In genomic region chr16:15961557-15962205, GRCh38 we compare ENCODE assay signal across 9 cellular contexts. TPM values are rescaled to one million over a fixed set of nuclear protein-coding genes. Genes with fewer than 3 reads are reported as not detected.
DNase-seq lines count a peak whose midpoint lies in the region; ATAC-seq lines count a peak whose summit lies in the region.
"Had no signal": no experiment of that assay in that cellular context is flagged by ENCODE, and none has a peak within 500 bp of the region (broad histone marks: within the 10 kb centered on the region; RNA-seq: fewer than 3 reads in every experiment).

No MANE protein-coding gene starts in this region.

- no peak overlapping the region for H2BK5ac ChIP-seq in mesenchymal stem cell (ENCODE audit: low read depth, low read length, poor library complexity, severe bottlenecking)

- no peak overlapping the region for H3K27ac ChIP-seq in mesenchymal stem cell (ENCODE audit: low read length, poor library complexity, severe bottlenecking)
- H3K27ac ChIP-seq: cardiac muscle cell had no signal

- H3K4me1 Mint-ChIP-seq in activated CD8-positive, alpha-beta memory T cell treated with anti-CD3 and anti-CD28 coated beads, Interleukin-2, amount 10 ng/mL, durations not matched to agents 7 days and 5 days, result peaks cover 66% of the 10 kb centered on the region
- peaks cover 58% of the 10 kb centered on the region for H3K4me1 Mint-ChIP-seq in activated T-helper 1 cell treated with anti-CD3 and anti-CD28 coated beads, Interleukin-12 subunit alpha, Interleukin-12 subunit beta, Interleukin-2, Interleukin-4 antibody, amounts not matched to agents 30 ng/mL and 10 ng/mL and 1 ng/mL, durations not matched to agents 14 hours and 24 hours and 36 hours (ENCODE audit: low read depth)
- H3K4me1 Mint-ChIP-seq in stimulated activated naive CD8-positive, alpha-beta T cell treated with anti-CD3 and anti-CD28 coated beads, Interleukin-15, Interleukin-2, amounts not matched to agents 100 ng/mL and 50 ng/mL, for 24 hours (ENCODE audit: low read depth), result peaks cover 89% of the 10 kb centered on the region

- no peaks in the 10 kb centered on the region for H3K9me3 ChIP-seq in mesenchymal stem cell (ENCODE audit: control insufficient read depth, low read length)

- no peak overlapping the region for H2BK15ac ChIP-seq in mesenchymal stem cell (ENCODE audit: low read depth, poor library complexity, severe bottlenecking)

- CTCF ChIA-PET in activated CD8-positive, alpha-beta memory T cell treated with anti-CD3 and anti-CD28 coated beads, Interleukin-2, amount 10 ng/mL, durations not matched to agents 7 days and 5 days (lab: Charles Lee), result no interaction called here

- H3K27me3 ChIP-seq in mesenchymal stem cell (ENCODE audit: control insufficient read depth in 1 of 2, insufficient read depth in 1 of 2, low read length in 2 of 2), result no peaks in the 10 kb centered on the region
- H3K27me3 ChIP-seq: cardiac muscle cell had no signal

- 100% methylated on average over 4 of the region's 4 CpGs for WGBS in mesenchymal stem cell

- H3K18ac ChIP-seq in mesenchymal stem cell (ENCODE audit: low read depth in 1 of 2, low read length in 2 of 2), result no peak overlapping the region

- H3K4me1 ChIP-seq in mesenchymal stem cell (ENCODE audit: control insufficient read depth, insufficient read depth, low read depth, low read length), result peaks cover 12% of the 10 kb centered on the region

- no peak overlapping the region for H3K9ac ChIP-seq in mesenchymal stem cell (ENCODE audit: low read length)

- peak overlapping the region; percentile 99 for H3K27ac Mint-ChIP-seq in activated CD8-positive, alpha-beta memory T cell treated with anti-CD3 and anti-CD28 coated beads, Interleukin-2, amount 10 ng/mL, durations not matched to agents 7 days and 5 days
- peak overlapping the region; percentile 95 for H3K27ac Mint-ChIP-seq in activated T-helper 1 cell treated with anti-CD3 and anti-CD28 coated beads, Interleukin-12 subunit alpha, Interleukin-12 subunit beta, Interleukin-2, Interleukin-4 antibody, amounts not matched to agents 30 ng/mL and 10 ng/mL and 1 ng/mL, durations not matched to agents 14 hours and 24 hours and 36 hours
- H3K27ac Mint-ChIP-seq in stimulated activated naive CD8-positive, alpha-beta T cell treated with anti-CD3 and anti-CD28 coated beads, Interleukin-15, Interleukin-2, amounts not matched to agents 100 ng/mL and 50 ng/mL, for 24 hours, result peak overlapping the region; percentile 98

- H3K14ac ChIP-seq in mesenchymal stem cell (ENCODE audit: low read length in 2 of 2), result no peak overlapping the region

- H2AFZ ChIP-seq in mesenchymal stem cell (ENCODE audit: low read depth, low read length), result no peak overlapping the region

- H3K36me3 Mint-ChIP-seq in activated CD8-positive, alpha-beta memory T cell treated with anti-CD3 and anti-CD28 coated beads, Interleukin-2, amount 10 ng/mL, durations not matched to agents 7 days and 5 days, result peaks cover 42% of the 10 kb centered on the region
- H3K36me3 Mint-ChIP-seq in activated T-helper 1 cell treated with anti-CD3 and anti-CD28 coated beads, Interleukin-12 subunit alpha, Interleukin-12 subunit beta, Interleukin-2, Interleukin-4 antibody, amounts not matched to agents 30 ng/mL and 10 ng/mL and 1 ng/mL, durations not matched to agents 14 hours and 24 hours and 36 hours (ENCODE audit: low read depth), result peaks cover 33% of the 10 kb centered on the region
- peaks cover 40% of the 10 kb centered on the region for H3K36me3 Mint-ChIP-seq in stimulated activated naive CD8-positive, alpha-beta T cell treated with anti-CD3 and anti-CD28 coated beads, Interleukin-15, Interleukin-2, amounts not matched to agents 100 ng/mL and 50 ng/mL, for 24 hours (ENCODE audit: low read depth)

- peaks cover 34% of the 10 kb centered on the region for H3K79me1 ChIP-seq in mesenchymal stem cell (replicated peaks; ENCODE audit: low read length, poor library complexity, severe bottlenecking)

- H2AK5ac ChIP-seq in mesenchymal stem cell (ENCODE audit: low read length, severe bottlenecking), result no peak overlapping the region

- no peak overlapping the region for H3K4me2 ChIP-seq in mesenchymal stem cell (ENCODE audit: low read length, poor library complexity, severe bottlenecking)

- H3K4me3 Mint-ChIP-seq in activated CD8-positive, alpha-beta memory T cell treated with anti-CD3 and anti-CD28 coated beads, Interleukin-2, amount 10 ng/mL, durations not matched to agents 7 days and 5 days, result peak overlapping the region; percentile 83
- H3K4me3 Mint-ChIP-seq in activated T-helper 1 cell treated with anti-CD3 and anti-CD28 coated beads, Interleukin-12 subunit alpha, Interleukin-12 subunit beta, Interleukin-2, Interleukin-4 antibody, amounts not matched to agents 30 ng/mL and 10 ng/mL and 1 ng/mL, durations not matched to agents 14 hours and 24 hours and 36 hours, result peak overlapping the region; percentile 47
- peak overlapping the region; percentile 82 for H3K4me3 Mint-ChIP-seq in stimulated activated naive CD8-positive, alpha-beta T cell treated with anti-CD3 and anti-CD28 coated beads, Interleukin-15, Interleukin-2, amounts not matched to agents 100 ng/mL and 50 ng/mL, for 24 hours

- no peak overlapping the region for H2BK12ac ChIP-seq in mesenchymal stem cell (ENCODE audit: low read length in 2 of 2)

- H4K8ac ChIP-seq in mesenchymal stem cell (ENCODE audit: low read length), result no peak overlapping the region

- peaks cover 0 to 3% of the 10 kb centered on the region in 2 experiments for H3K36me3 ChIP-seq in mesenchymal stem cell (ENCODE audit: control insufficient read depth in 1 of 2, insufficient read depth in 2 of 2, low read depth in 1 of 2, low read length in 2 of 2)
- H3K36me3 ChIP-seq: cardiac muscle cell had no signal

- ATAC-seq in activated CD8-positive, alpha-beta memory T cell treated with anti-CD3 and anti-CD28 coated beads, Interleukin-2, amount 10 ng/mL, durations not matched to agents 7 days and 5 days, result peak; percentile 28
- ATAC-seq in HG02973 (IDR thresholded peaks at IDR 0.05; ENCODE audit: unreplicated experiment), result peak; percentile 26
- no peak for ATAC-seq in GM21367 (IDR thresholded peaks at IDR 0.05; ENCODE audit: unreplicated experiment)

- intact Hi-C loops in activated T-helper 1 cell treated with anti-CD3 and anti-CD28 coated beads, Interleukin-12 subunit alpha, Interleukin-12 subunit beta, Interleukin-2, Interleukin-4 antibody, amounts not matched to agents 30 ng/mL and 10 ng/mL and 1 ng/mL, durations not matched to agents 14 hours and 24 hours and 36 hours (cut with micrococcal nuclease), result loop anchor here (1.0 to 2.0 kb wide), 7 partner anchors 11 to 371 kb away; partner anchors contain the start of gene CEP20

- H3K23ac ChIP-seq in mesenchymal stem cell (ENCODE audit: low read length in 2 of 2), result no peak overlapping the region

- H3K4me3 ChIP-seq in mesenchymal stem cell (ENCODE audit: insufficient read depth in 1 of 2, low read depth in 1 of 2, low read length in 2 of 2), result no peak overlapping the region
- H3K4me3 ChIP-seq: cardiac muscle cell had no signal

- no peak overlapping the region for H2BK120ac ChIP-seq in mesenchymal stem cell (ENCODE audit: low read depth, low read length)

- H4K91ac ChIP-seq in mesenchymal stem cell (ENCODE audit: low read length), result no peak overlapping the region

- no peak for DNase-seq in activated CD8-positive, alpha-beta memory T cell treated with anti-CD3 and anti-CD28 coated beads, Interleukin-2, amount 10 ng/mL, durations not matched to agents 7 days and 5 days
- DNase-seq in activated CD8-positive, alpha-beta memory T cell treated with anti-CD3 and anti-CD28 coated beads, Interleukin-2, amount 50 U/mL, for 4 hours, result no peak
- DNase-seq in activated T-helper 1 cell treated with anti-CD3 and anti-CD28 coated beads, Interleukin-12 subunit alpha, Interleukin-12 subunit beta, Interleukin-2, Interleukin-4 antibody, amounts not matched to agents 30 ng/mL and 10 ng/mL and 1 ng/mL, durations not matched to agents 14 hours and 24 hours and 36 hours (ENCODE audit: low spot score), result no peak
- no peak for DNase-seq in mesenchymal stem cell
- DNase-seq in RKO (ENCODE audit: low spot score), result no peak

- H3K4ac ChIP-seq in mesenchymal stem cell (ENCODE audit: low read depth in 1 of 2, low read length in 2 of 2), result no peak overlapping the region

- H3K9me3 Mint-ChIP-seq in activated CD8-positive, alpha-beta memory T cell treated with anti-CD3 and anti-CD28 coated beads, Interleukin-2, amount 10 ng/mL, durations not matched to agents 7 days and 5 days (ENCODE audit: low read depth), result peaks cover 18% of the 10 kb centered on the region
- H3K9me3 Mint-ChIP-seq in activated T-helper 1 cell treated with anti-CD3 and anti-CD28 coated beads, Interleukin-12 subunit alpha, Interleukin-12 subunit beta, Interleukin-2, Interleukin-4 antibody, amounts not matched to agents 30 ng/mL and 10 ng/mL and 1 ng/mL, durations not matched to agents 14 hours and 24 hours and 36 hours, result peaks cover 23% of the 10 kb centered on the region
- peaks cover 12% of the 10 kb centered on the region for H3K9me3 Mint-ChIP-seq in stimulated activated naive CD8-positive, alpha-beta T cell treated with anti-CD3 and anti-CD28 coated beads, Interleukin-15, Interleukin-2, amounts not matched to agents 100 ng/mL and 50 ng/mL, for 24 hours

- H3K27me3 Mint-ChIP-seq in activated CD8-positive, alpha-beta memory T cell treated with anti-CD3 and anti-CD28 coated beads, Interleukin-2, amount 10 ng/mL, durations not matched to agents 7 days and 5 days, result no peaks in the 10 kb centered on the region
- H3K27me3 Mint-ChIP-seq in activated T-helper 1 cell treated with anti-CD3 and anti-CD28 coated beads, Interleukin-12 subunit alpha, Interleukin-12 subunit beta, Interleukin-2, Interleukin-4 antibody, amounts not matched to agents 30 ng/mL and 10 ng/mL and 1 ng/mL, durations not matched to agents 14 hours and 24 hours and 36 hours (ENCODE audit: insufficient read depth), result no peaks in the 10 kb centered on the region
- no peaks in the 10 kb centered on the region for H3K27me3 Mint-ChIP-seq in stimulated activated naive CD8-positive, alpha-beta T cell treated with anti-CD3 and anti-CD28 coated beads, Interleukin-15, Interleukin-2, amounts not matched to agents 100 ng/mL and 50 ng/mL, for 24 hours

RNA-seq across cellular contexts. Expression of gene ABCC1, which starts 12.3 kb away (rescaled TPM):
- 10 to 100 TPM; 54.9 to 76.8 TPM for total RNA-seq in activated CD8-positive, alpha-beta memory T cell treated with anti-CD3 and anti-CD28 coated beads, Interleukin-2, amount 10 ng/mL, durations not matched to agents 7 days and 5 days
- total RNA-seq in activated T-helper 1 cell treated with anti-CD3 and anti-CD28 coated beads, Interleukin-12 subunit alpha, Interleukin-12 subunit beta, Interleukin-2, Interleukin-4 antibody, amounts not matched to agents 30 ng/mL and 10 ng/mL and 1 ng/mL, durations not matched to agents 14 hours and 24 hours and 36 hours, result 102 and 108 TPM in 2 replicates
- polyA plus RNA-seq in mesenchymal stem cell (2013, experiment 1 of 2), result 42.8 TPM
- 39.9 TPM for polyA plus RNA-seq in mesenchymal stem cell (2013, experiment 2 of 2)
